In the genomic region with DNA sequence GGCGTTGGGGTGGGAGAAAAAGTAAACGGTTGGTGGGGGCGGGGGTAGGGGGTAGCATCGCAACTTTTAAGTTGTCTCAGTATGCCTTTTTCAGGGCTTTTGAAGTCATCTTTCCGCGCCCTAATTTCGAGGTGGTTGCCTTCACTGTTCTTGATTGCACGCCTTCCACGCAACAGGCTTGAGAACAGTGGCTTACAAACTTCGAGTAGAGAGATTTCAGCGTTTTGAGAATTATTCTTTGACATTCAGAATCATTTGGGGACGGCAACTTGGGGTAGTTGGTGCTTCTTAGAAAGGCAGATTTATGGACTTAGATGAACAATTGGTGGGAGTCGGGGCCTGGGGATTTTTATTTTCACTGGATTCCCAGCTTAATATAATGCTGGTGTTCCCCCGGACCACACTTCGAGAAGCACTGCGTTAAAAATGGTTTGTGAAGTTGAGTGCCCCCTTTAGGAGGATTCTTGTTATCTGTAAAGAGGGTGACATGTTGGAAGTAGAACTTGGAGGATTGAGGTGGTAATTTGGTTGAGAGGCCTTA, we compare ENCODE assay signal across 8 cellular contexts. TPM values are rescaled to one million over a fixed set of nuclear protein-coding genes. Genes with fewer than 3 reads are reported as not detected.
A peak's percentile ranks its signal among the peaks of the same experiment; 100 is the strongest.
DNase-seq lines count a peak whose midpoint lies in the region; ATAC-seq, FAIRE-seq and TF ChIP-seq lines count a peak whose summit lies in the region.

No MANE protein-coding gene starts in this region.

- no peak for TF ChIP-seq EP300 in suprapubic skin (IDR thresholded peaks at IDR 0.05)

- peaks cover 42% of the 10 kb centered on the region for H3K36me3 ChIP-seq in DND-41 (ENCODE audit: insufficient read depth, low read length)
- H3K36me3 ChIP-seq in suprapubic skin, result peaks cover 9% of the 10 kb centered on the region

- no peak for TF ChIP-seq POLR2A in suprapubic skin (IDR thresholded peaks at IDR 0.05)

- H3K4me1 ChIP-seq in DND-41 (ENCODE audit: insufficient read depth, low read length), result peaks cover 56% of the 10 kb centered on the region
- peaks cover 45% of the 10 kb centered on the region for H3K4me1 ChIP-seq in mononuclear cell (ENCODE audit: insufficient read depth, low read length)
- H3K4me1 ChIP-seq in suprapubic skin, result peaks cover 50% of the 10 kb centered on the region

- peaks cover 64% of the 10 kb centered on the region for H3K79me2 ChIP-seq in DND-41 (ENCODE audit: insufficient read depth, low read length)

- peak overlapping the region; percentile 82 for H3K27ac ChIP-seq in DND-41 (ENCODE audit: low read length)
- H3K27ac ChIP-seq in suprapubic skin, result peak overlapping the region; percentile 98

- H4K20me1 ChIP-seq in DND-41 (ENCODE audit: insufficient read depth, low read length), result peaks cover 43% of the 10 kb centered on the region

- peak; percentile 59 for FAIRE-seq in endometrium (lab: Jason Lieb, UNC)

- no peaks in the 10 kb centered on the region for H3K27me3 ChIP-seq in DND-41 (ENCODE audit: insufficient read depth, low read length, poor library complexity)
- H3K27me3 ChIP-seq in mononuclear cell (ENCODE audit: insufficient read depth, low read length), result no peaks in the 10 kb centered on the region
- H3K27me3 ChIP-seq in suprapubic skin, result no peaks in the 10 kb centered on the region

- 0% methylated on average over 16 of the region's 16 CpGs for WGBS in suprapubic skin

- peak; percentile 53 for DNase-seq in DND-41
- DNase-seq in NAMALWA (ENCODE audit: low spot score), result peak; percentile 74
- DNase-seq in activated CD4-positive, alpha-beta T cell treated with anti-CD3 and anti-CD28 coated beads for 1 hour, result peak; percentile 13
- no peak for DNase-seq in suprapubic skin (ENCODE audit: low spot score in 2 of 2)

- H3K9ac ChIP-seq in DND-41 (ENCODE audit: low read depth, low read length), result peak overlapping the region; percentile 74

- peak overlapping the region; percentile 70 for H3K4me3 ChIP-seq in DND-41 (ENCODE audit: low read depth in 1 of 2, low read length in 2 of 2)
- peak overlapping the region; percentile 82 for H3K4me3 ChIP-seq in mononuclear cell (ENCODE audit: low read length)
- H3K4me3 ChIP-seq in suprapubic skin, result peak overlapping the region; percentile 92

- H2AFZ ChIP-seq in DND-41 (ENCODE audit: low read depth, low read length), result peak overlapping the region; percentile 61

- H3K9me3 ChIP-seq in DND-41 (ENCODE audit: insufficient read depth, low read length, severe bottlenecking) (no peaks in the 10 kb centered on the region), mononuclear cell (ENCODE audit: low read depth, low read length) (no peaks in the 10 kb centered on the region), suprapubic skin (no peaks in the 10 kb centered on the region)

- TF ChIP-seq CTCF in DND-41 (IDR thresholded peaks at IDR 0.05; ENCODE audit: borderline replicate concordance, extremely low read depth, low read length, poor library complexity, severe bottlenecking) (peak; percentile 69), suprapubic skin (IDR thresholded peaks at IDR 0.05) (no peak)

- ATAC-seq in DND-41 (ENCODE audit: insufficient read depth, low read depth) (peak; percentile 34; the same call in 1 of the 3 replicates), GM21723 (IDR thresholded peaks at IDR 0.05; ENCODE audit: unreplicated experiment) (peak; percentile 38), GM18873 (IDR thresholded peaks at IDR 0.05; ENCODE audit: low FRiP score, unreplicated experiment) (no peak)

- peak overlapping the region; percentile 89 for H3K4me2 ChIP-seq in DND-41 (ENCODE audit: insufficient read depth, low read length)

RNA-seq across cellular contexts. Expression of gene PPP4R2, which starts 0.9 kb away (rescaled TPM):
- total RNA-seq in mononuclear cell (74.1 TPM), suprapubic skin (10 to 100 TPM; 24.4 to 46.3 (median 36.6) TPM)

Comparison
In these comparisons a context has a peak if more than half of its experiments do, and no peak if none do; other contexts are left out.
1. DNase-seq: peak in DND-41 (single experiment), NAMALWA (single experiment) and activated CD4-positive, alpha-beta T cell treated with anti-CD3 and anti-CD28 coated beads for 1 hour (single experiment); none in suprapubic skin (0 of 2).
2. Peak in every context shown above with its lines, with median percentiles within 50 percentile points of each other: H3K4me3 ChIP-seq.